In the genomic region with DNA sequence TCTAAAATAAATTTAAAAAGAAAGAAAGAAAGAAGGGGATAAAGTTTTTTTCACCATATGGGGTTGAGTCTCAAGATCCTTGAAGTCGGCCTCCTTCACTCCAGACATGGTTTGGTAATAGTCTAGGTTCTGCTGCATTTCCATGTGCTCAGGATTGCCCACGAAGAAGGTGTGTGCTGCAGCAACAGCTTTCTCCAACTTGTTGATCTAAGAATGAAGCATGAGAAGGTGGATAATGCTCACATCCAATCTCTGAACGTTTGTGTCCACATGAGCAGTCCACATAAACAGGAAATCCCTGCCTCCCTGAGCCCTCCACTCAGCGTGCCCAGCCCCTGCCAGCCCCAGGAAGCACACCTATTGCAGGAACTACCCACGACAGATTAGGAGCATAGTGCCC, we compare ENCODE assay signal across 1 cellular context.
TF ChIP-seq lines count a peak whose summit lies in the region.

No MANE protein-coding gene starts in this region.

TF ChIP-seq in IMR-90, 13 proteins besides CTCF, POLR2A, EP300 and RAD21:
- TF ChIP-seq BHLHE40 (IDR thresholded peaks at IDR 0.05; ENCODE audit: low read depth, low read length) (no peak), MAZ (IDR thresholded peaks at IDR 0.05; ENCODE audit: borderline replicate concordance, low read depth, low read length) (no peak), CHD1 (IDR thresholded peaks at IDR 0.05; ENCODE audit: low read depth, low read length) (no peak), NFE2L2 (IDR thresholded peaks at IDR 0.05; ENCODE audit: low read depth, low read length) (no peak), FOS (IDR thresholded peaks at IDR 0.05; ENCODE audit: low read depth, low read length) (no peak), RFX5 (IDR thresholded peaks at IDR 0.05; ENCODE audit: low read depth, low read length) (no peak), CEBPB (IDR thresholded peaks at IDR 0.05; ENCODE audit: low read depth, low read length) (no peak), RCOR1 (IDR thresholded peaks at IDR 0.05; ENCODE audit: insufficient replicate concordance, low read length) (no peak), MAFK (IDR thresholded peaks at IDR 0.05; ENCODE audit: low read depth, low read length) (no peak), SMC3 (IDR thresholded peaks at IDR 0.05; ENCODE audit: low read depth, low read length) (no peak)
- TF ChIP-seq, protein P1, sequence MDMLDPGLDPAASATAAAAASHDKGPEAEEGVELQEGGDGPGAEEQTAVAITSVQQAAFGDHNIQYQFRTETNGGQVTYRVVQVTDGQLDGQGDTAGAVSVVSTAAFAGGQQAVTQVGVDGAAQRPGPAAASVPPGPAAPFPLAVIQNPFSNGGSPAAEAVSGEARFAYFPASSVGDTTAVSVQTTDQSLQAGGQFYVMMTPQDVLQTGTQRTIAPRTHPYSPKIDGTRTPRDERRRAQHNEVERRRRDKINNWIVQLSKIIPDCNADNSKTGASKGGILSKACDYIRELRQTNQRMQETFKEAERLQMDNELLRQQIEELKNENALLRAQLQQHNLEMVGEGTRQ (IDR thresholded peaks at IDR 0.05; ENCODE audit: low read depth, low read length), result no peak
- TF ChIP-seq, protein P2, sequence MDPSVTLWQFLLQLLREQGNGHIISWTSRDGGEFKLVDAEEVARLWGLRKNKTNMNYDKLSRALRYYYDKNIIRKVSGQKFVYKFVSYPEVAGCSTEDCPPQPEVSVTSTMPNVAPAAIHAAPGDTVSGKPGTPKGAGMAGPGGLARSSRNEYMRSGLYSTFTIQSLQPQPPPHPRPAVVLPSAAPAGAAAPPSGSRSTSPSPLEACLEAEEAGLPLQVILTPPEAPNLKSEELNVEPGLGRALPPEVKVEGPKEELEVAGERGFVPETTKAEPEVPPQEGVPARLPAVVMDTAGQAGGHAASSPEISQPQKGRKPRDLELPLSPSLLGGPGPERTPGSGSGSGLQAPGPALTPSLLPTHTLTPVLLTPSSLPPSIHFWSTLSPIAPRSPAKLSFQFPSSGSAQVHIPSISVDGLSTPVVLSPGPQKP (IDR thresholded peaks at IDR 0.05; ENCODE audit: borderline replicate concordance, low read depth, low read length), result no peak
